1 cellular context compared by ENCODE assay signal in the genomic region with DNA sequence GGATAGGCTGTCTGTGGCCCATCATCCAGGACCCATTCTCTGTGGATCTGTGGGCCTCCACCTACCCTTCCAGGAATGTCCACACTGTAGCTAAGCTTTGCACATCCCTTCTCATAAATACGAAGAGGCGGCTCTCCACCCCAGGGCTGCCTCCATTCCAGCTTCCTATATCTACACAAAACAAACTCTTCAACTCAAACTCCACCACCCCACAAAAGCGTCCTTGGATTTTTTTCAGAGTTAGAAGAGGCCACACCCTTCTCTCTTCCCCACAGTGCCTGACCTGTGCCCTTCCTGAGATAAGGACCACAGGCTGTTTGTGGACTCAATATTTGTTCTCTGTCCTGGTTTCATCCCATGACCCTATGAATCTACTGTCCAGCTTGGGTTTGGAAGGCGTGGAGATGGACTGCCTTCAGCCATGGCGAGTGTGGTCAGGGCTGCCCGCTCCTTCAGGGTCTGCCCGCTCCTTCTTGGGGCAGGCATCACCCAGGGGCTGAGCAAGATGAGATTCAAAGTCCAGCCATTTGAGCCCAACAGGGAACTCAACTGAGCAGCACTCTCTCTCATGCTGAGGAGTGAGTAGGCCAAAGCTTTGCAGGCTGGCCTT.
TF ChIP-seq lines count a peak whose summit lies in the region.

No MANE protein-coding gene starts in this region.

TF ChIP-seq in HepG2, 621 proteins besides CTCF, POLR2A, EP300 and RAD21 (continued from another document and continues in another):
- TF ChIP-seq IKZF5 (CRISPR knock-in tag; IDR thresholded peaks at IDR 0.05) (peak; percentile 50; the same call in 1 of the 2 replicates), ZNF788 (CRISPR knock-in tag; IDR thresholded peaks at IDR 0.05; ENCODE audit: borderline replicate concordance) (peak; percentile 73; the same call in 1 of the 2 replicates), ZNF605 (CRISPR knock-in tag; IDR thresholded peaks at IDR 0.05) (peak; percentile 79), HNF4A (CRISPR knock-in tag; IDR thresholded peaks at IDR 0.05) (peak; percentile 92), HMG20A (CRISPR knock-in tag; IDR thresholded peaks at IDR 0.05; ENCODE audit: borderline replicate concordance) (peak; percentile 78; the same call in 1 of the 2 replicates), ZSCAN29 (CRISPR knock-in tag; conservative IDR thresholded peaks at IDR 0.05) (peak; percentile 81; the same call in 1 of the 2 replicates), NCOA2 (CRISPR knock-in tag; IDR thresholded peaks at IDR 0.05) (peak; percentile 97), FOXP1 (IDR thresholded peaks at IDR 0.05) (no peak), FOXP1 (CRISPR knock-in tag; IDR thresholded peaks at IDR 0.05) (peak; percentile 75), REPIN1 (CRISPR knock-in tag; IDR thresholded peaks at IDR 0.05; ENCODE audit: borderline replicate concordance, low read depth) (peak; percentile 46; the same call in 1 of the 2 replicates), SP5 (CRISPR knock-in tag; IDR thresholded peaks at IDR 0.05; ENCODE audit: borderline replicate concordance, low read depth) (peak; percentile 82), KDM3A (CRISPR knock-in tag; IDR thresholded peaks at IDR 0.05; ENCODE audit: low read depth) (no peak), RBM39 (IDR thresholded peaks at IDR 0.05; ENCODE audit: low read depth, low read length, poor library complexity, severe bottlenecking) (no peak), ZNF83 (CRISPR knock-in tag; IDR thresholded peaks at IDR 0.05; ENCODE audit: borderline replicate concordance) (no peak), GATA4 (IDR thresholded peaks at IDR 0.05; ENCODE audit: borderline replicate concordance, low read depth) (peak; percentile 95), MTA1 (CRISPR knock-in tag; IDR thresholded peaks at IDR 0.05; ENCODE audit: borderline replicate concordance) (peak; percentile 66; the same call in 1 of the 2 replicates), ZNF101 (CRISPR knock-in tag; IDR thresholded peaks at IDR 0.05; ENCODE audit: borderline replicate concordance, low read depth) (no peak), STAG1 (CRISPR knock-in tag; IDR thresholded peaks at IDR 0.05) (peak; percentile 36; the same call in 1 of the 2 replicates), IRX3 (CRISPR knock-in tag; IDR thresholded peaks at IDR 0.05; ENCODE audit: borderline replicate concordance, low read depth) (no peak), ZNF138 (CRISPR knock-in tag; IDR thresholded peaks at IDR 0.05; ENCODE audit: low read depth) (no peak), SMAD3 (CRISPR knock-in tag; IDR thresholded peaks at IDR 0.05) (no peak), SAP130 (CRISPR knock-in tag; IDR thresholded peaks at IDR 0.05; ENCODE audit: low read depth) (peak; percentile 84), ZNF772 (CRISPR knock-in tag; IDR thresholded peaks at IDR 0.05) (peak; percentile 62; the same call in 1 of the 2 replicates), ZNF317 (CRISPR knock-in tag; IDR thresholded peaks at IDR 0.05) (0 out of 2 replicates have a peak, but pooled peaks have one; percentile 54), ZNF644 (CRISPR knock-in tag; IDR thresholded peaks at IDR 0.05; ENCODE audit: low read depth) (peak; percentile 98), ATF5 (CRISPR knock-in tag; IDR thresholded peaks at IDR 0.05; ENCODE audit: low read depth) (no peak), ZNF672 (CRISPR knock-in tag; IDR thresholded peaks at IDR 0.05) (no peak), HOXA3 (CRISPR knock-in tag; IDR thresholded peaks at IDR 0.05) (peak; percentile 84; the same call in 1 of the 2 replicates), ESRRA (CRISPR knock-in tag; IDR thresholded peaks at IDR 0.05; ENCODE audit: low read depth) (peak; percentile 71; the same call in 1 of the 2 replicates), TFDP1 (CRISPR knock-in tag; IDR thresholded peaks at IDR 0.05; ENCODE audit: borderline replicate concordance) (no peak), RFXAP (CRISPR knock-in tag; IDR thresholded peaks at IDR 0.05; ENCODE audit: borderline replicate concordance) (peak; percentile 72; the same call in 1 of the 2 replicates), JUND (CRISPR knock-in tag; IDR thresholded peaks at IDR 0.05) (peak; percentile 62; the same call in 1 of the 2 replicates), GLMP (CRISPR knock-in tag; IDR thresholded peaks at IDR 0.05; ENCODE audit: borderline replicate concordance) (no peak), SMC3 (IDR thresholded peaks at IDR 0.05; ENCODE audit: low read length) (peak; percentile 12; the same call in 1 of the 2 replicates), ERF (CRISPR knock-in tag; IDR thresholded peaks at IDR 0.05) (peak; percentile 71), ZFP1 (CRISPR knock-in tag; IDR thresholded peaks at IDR 0.05) (peak; percentile 68; the same call in 1 of the 2 replicates), ZIK1 (CRISPR knock-in tag; IDR thresholded peaks at IDR 0.05; ENCODE audit: borderline replicate concordance, low read depth) (0 out of 2 replicates have a peak, but pooled peaks have one; percentile 13)
- TF ChIP-seq, protein P1, sequence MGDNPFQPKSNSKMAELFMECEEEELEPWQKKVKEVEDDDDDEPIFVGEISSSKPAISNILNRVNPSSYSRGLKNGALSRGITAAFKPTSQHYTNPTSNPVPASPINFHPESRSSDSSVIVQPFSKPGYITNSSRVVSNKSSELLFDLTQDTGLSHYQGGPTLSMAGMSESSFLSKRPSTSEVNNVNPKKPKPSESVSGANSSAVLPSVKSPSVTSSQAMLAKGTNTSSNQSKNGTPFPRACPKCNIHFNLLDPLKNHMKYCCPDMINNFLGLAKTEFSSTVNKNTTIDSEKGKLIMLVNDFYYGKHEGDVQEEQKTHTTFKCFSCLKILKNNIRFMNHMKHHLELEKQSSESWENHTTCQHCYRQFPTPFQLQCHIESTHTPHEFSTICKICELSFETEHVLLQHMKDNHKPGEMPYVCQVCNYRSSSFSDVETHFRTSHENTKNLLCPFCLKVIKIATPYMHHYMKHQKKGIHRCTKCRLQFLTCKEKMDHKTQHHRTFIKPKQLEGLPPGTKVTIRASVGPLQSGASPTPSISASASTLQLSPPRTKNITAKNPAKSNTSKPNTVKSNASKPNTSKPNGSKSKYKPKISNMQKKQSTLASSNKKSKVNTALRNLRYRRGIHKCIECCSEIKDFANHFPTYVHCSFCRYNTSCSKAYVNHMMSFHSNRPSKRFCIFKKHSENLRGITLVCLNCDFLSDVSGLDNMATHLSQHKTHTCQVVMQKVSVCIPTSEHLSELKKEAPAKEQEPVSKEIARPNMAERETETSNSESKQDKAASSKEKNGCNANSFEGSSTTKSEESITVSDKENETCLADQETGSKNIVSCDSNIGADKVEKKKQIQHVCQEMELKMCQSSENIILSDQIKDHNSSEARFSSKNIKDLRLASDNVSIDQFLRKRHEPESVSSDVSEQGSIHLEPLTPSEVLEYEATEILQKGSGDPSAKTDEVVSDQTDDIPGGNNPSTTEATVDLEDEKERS (CRISPR knock-in tag; IDR thresholded peaks at IDR 0.05) = peak; percentile 71; the same call in 1 of the 2 replicates
- TF ChIP-seq, protein P2, sequence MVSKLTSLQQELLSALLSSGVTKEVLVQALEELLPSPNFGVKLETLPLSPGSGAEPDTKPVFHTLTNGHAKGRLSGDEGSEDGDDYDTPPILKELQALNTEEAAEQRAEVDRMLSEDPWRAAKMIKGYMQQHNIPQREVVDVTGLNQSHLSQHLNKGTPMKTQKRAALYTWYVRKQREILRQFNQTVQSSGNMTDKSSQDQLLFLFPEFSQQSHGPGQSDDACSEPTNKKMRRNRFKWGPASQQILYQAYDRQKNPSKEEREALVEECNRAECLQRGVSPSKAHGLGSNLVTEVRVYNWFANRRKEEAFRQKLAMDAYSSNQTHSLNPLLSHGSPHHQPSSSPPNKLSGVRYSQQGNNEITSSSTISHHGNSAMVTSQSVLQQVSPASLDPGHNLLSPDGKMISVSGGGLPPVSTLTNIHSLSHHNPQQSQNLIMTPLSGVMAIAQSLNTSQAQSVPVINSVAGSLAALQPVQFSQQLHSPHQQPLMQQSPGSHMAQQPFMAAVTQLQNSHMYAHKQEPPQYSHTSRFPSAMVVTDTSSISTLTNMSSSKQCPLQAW (CRISPR knock-in tag; IDR thresholded peaks at IDR 0.05) = peak; percentile 92
- TF ChIP-seq, protein P3, sequence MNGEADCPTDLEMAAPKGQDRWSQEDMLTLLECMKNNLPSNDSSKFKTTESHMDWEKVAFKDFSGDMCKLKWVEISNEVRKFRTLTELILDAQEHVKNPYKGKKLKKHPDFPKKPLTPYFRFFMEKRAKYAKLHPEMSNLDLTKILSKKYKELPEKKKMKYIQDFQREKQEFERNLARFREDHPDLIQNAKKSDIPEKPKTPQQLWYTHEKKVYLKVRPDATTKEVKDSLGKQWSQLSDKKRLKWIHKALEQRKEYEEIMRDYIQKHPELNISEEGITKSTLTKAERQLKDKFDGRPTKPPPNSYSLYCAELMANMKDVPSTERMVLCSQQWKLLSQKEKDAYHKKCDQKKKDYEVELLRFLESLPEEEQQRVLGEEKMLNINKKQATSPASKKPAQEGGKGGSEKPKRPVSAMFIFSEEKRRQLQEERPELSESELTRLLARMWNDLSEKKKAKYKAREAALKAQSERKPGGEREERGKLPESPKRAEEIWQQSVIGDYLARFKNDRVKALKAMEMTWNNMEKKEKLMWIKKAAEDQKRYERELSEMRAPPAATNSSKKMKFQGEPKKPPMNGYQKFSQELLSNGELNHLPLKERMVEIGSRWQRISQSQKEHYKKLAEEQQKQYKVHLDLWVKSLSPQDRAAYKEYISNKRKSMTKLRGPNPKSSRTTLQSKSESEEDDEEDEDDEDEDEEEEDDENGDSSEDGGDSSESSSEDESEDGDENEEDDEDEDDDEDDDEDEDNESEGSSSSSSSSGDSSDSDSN (CRISPR knock-in tag; IDR thresholded peaks at IDR 0.05) = peak; percentile 39; the same call in 1 of the 2 replicates
- TF ChIP-seq, protein P4, sequence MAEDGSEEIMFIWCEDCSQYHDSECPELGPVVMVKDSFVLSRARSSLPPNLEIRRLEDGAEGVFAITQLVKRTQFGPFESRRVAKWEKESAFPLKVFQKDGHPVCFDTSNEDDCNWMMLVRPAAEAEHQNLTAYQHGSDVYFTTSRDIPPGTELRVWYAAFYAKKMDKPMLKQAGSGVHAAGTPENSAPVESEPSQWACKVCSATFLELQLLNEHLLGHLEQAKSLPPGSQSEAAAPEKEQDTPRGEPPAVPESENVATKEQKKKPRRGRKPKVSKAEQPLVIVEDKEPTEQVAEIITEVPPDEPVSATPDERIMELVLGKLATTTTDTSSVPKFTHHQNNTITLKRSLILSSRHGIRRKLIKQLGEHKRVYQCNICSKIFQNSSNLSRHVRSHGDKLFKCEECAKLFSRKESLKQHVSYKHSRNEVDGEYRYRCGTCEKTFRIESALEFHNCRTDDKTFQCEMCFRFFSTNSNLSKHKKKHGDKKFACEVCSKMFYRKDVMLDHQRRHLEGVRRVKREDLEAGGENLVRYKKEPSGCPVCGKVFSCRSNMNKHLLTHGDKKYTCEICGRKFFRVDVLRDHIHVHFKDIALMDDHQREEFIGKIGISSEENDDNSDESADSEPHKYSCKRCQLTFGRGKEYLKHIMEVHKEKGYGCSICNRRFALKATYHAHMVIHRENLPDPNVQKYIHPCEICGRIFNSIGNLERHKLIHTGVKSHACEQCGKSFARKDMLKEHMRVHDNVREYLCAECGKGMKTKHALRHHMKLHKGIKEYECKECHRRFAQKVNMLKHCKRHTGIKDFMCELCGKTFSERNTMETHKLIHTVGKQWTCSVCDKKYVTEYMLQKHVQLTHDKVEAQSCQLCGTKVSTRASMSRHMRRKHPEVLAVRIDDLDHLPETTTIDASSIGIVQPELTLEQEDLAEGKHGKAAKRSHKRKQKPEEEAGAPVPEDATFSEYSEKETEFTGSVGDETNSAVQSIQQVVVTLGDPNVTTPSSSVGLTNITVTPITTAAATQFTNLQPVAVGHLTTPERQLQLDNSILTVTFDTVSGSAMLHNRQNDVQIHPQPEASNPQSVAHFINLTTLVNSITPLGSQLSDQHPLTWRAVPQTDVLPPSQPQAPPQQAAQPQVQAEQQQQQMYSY (CRISPR knock-in tag; IDR thresholded peaks at IDR 0.05) = no peak
